In the genomic region with DNA sequence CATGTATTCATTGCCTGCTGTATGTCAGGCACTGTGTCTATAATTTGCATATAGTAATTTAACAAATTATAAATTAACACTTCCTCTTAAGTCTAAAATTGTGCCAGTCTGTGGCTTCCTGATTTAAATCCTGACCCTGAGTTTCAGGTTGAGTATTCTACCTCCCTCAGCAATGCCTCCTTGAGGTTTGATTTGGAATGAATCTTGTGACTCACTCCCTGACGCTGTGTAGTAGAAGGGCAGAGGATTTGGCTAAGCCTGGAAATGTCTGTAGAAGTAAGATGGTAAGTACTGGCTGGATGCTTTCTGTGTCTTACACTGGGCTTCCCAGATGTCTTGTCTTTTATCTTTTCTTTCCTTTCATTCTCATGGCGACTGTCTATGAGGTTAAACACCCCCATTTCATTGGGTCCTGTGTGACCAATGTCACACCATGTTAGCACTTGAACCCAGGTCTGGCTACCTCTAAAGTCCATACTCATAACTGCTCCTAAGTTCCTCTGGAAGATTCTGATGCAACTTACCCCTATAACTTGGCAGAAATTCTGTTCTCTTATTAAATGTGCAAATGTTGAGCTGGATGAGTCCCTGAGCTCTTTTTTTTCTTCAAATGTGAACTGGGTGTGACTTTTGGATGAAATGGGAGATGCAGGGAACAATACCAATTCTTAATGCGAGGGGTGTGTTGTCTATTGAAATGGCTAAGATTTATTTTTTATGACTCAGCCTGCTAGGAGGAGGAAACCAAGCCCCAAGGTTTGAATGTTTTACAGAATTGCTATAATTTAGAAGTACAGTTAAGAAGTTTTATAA, we compare ENCODE assay signal across 8 cellular contexts. TPM values are rescaled to one million over a fixed set of nuclear protein-coding genes. Genes with fewer than 3 reads are reported as not detected.
DNase-seq lines count a peak whose midpoint lies in the region; ATAC-seq and TF ChIP-seq lines count a peak whose summit lies in the region.
"Had no signal": no experiment of that assay in that cellular context is flagged by ENCODE, and none has a peak within 500 bp of the region (broad histone marks: within the 10 kb centered on the region; RNA-seq: fewer than 3 reads in every experiment).

No MANE protein-coding gene starts in this region.

- H3K9me3 ChIP-seq in HAP-1 = no peaks in the 10 kb centered on the region
- no peaks in the 10 kb centered on the region for H3K9me3 ChIP-seq in Panc1 (ENCODE audit: control insufficient read depth, insufficient read depth, low read depth, low read length)
- H3K9me3 ChIP-seq in body of pancreas = no peaks in the 10 kb centered on the region

- H3K4me3 ChIP-seq in HAP-1 (no peak overlapping the region), Panc1 (ENCODE audit: low read depth in 2 of 2, low read length in 2 of 2) (no peak overlapping the region), body of pancreas (no peak overlapping the region)

- no peaks in the 10 kb centered on the region for H3K36me3 Mint-ChIP-seq in stimulated activated memory B cell treated with anti-CD40 and anti-IgM and Interleukin-4, amounts not matched to agents 10 μg/mL and 1 μg/mL and 100 μg/mL, for 72 hours

- H3K9me3 Mint-ChIP-seq in stimulated activated memory B cell treated with anti-CD40 and anti-IgM and Interleukin-4, amounts not matched to agents 10 μg/mL and 1 μg/mL and 100 μg/mL, for 72 hours = no peaks in the 10 kb centered on the region

- peak; percentile 36 to 74 for DNase-seq in HAP-1 (ENCODE audit: low spot score in 2 of 2)
- DNase-seq in Panc1 (ENCODE audit: low read depth, low spot score) = no peak
- DNase-seq in fibroblast of peridontal ligament (ENCODE audit: extremely low read depth) = peak; percentile 90
- no peak for DNase-seq in NCI-H524 treated with DMSO at 0.1 percent for 48 hours (lab: John Stamatoyannopoulos, UW)
- DNase-seq in body of pancreas = no peak
- DNase-seq in posterior vena cava (ENCODE audit: low spot score) = no peak
- DNase-seq: stimulated activated CD4-positive, alpha-beta T cell treated with anti-CD3 and anti-CD28 coated beads, Interleukin-4, amount 100 ng/mL, for 1 hour had no signal

- H3K36me3 ChIP-seq in HAP-1 (replicated peaks) = no peaks in the 10 kb centered on the region
- 0 out of 2 replicates have a peak, but pooled peaks cover 2% of the 10 kb centered on the region for H3K36me3 ChIP-seq in Panc1 (ENCODE audit: control insufficient read depth, insufficient read depth, low read length)
- H3K36me3 ChIP-seq in body of pancreas (replicated peaks in 1 of 2; ENCODE audit: insufficient read depth in 1 of 2, low read depth in 2 of 2) = no peaks in the 10 kb centered on the region

- H3K27me3 Mint-ChIP-seq in stimulated activated memory B cell treated with anti-CD40 and anti-IgM and Interleukin-4, amounts not matched to agents 10 μg/mL and 1 μg/mL and 100 μg/mL, for 72 hours = no peaks in the 10 kb centered on the region

- in situ Hi-C loops in HAP-1 (cut with MboI; ENCODE audit: low sequenced_read_pairs) (no loop called here), Panc1 (cut with HindIII; ENCODE audit: low pct_unique_long_range_greater_than_20kb, low sequenced_read_pairs) (no loop called here)

- CTCF ChIA-PET in Panc1 (lab: Charles Lee) = no interaction called here

- H3K4me1 ChIP-seq in HAP-1 (peaks cover 15% of the 10 kb centered on the region), Panc1 (ENCODE audit: control insufficient read depth, insufficient read depth, low read length) (peaks cover 19% of the 10 kb centered on the region), body of pancreas (no peaks in the 10 kb centered on the region)

- POLR2A ChIA-PET in Panc1 (lab: Charles Lee) = interaction anchor here (0.6 kb wide), 1 partner anchor 158 kb away, joined by 5 read pairs; no protein-coding TSS in a partner anchor

- TF ChIP-seq POLR2A in body of pancreas (IDR thresholded peaks at IDR 0.05) = no peak

- H3K4me3 Mint-ChIP-seq in stimulated activated memory B cell treated with anti-CD40 and anti-IgM and Interleukin-4, amounts not matched to agents 10 μg/mL and 1 μg/mL and 100 μg/mL, for 72 hours = no peak overlapping the region

- intact Hi-C loops in Panc1 (cut with micrococcal nuclease; ENCODE audit: unreplicated experiment) = no loop called here
- intact Hi-C loops in body of pancreas (cut with DNase I) = no loop called here
- intact Hi-C loops in posterior vena cava (cut with DNase I) = no loop called here

- ATAC-seq in Panc1 (0 out of 2 replicates have a peak, but pooled peaks have one; percentile 43), body of pancreas (no peak)
- peak; percentile 31 for ATAC-seq in stimulated activated memory B cell treated with anti-CD40 and anti-IgM and Interleukin-4, amounts not matched to agents 10 μg/mL and 1 μg/mL and 100 μg/mL, for 72 hours

- no TSS peak for BruUV-seq in Panc1 (replicated peaks; lab: Mats Ljungman, UMichigan)

- H3K27ac ChIP-seq in Panc1 (ENCODE audit: low read length) = no peak overlapping the region
- no peak overlapping the region for H3K27ac ChIP-seq in body of pancreas

- H3K4me1 Mint-ChIP-seq in stimulated activated memory B cell treated with anti-CD40 and anti-IgM and Interleukin-4, amounts not matched to agents 10 μg/mL and 1 μg/mL and 100 μg/mL, for 72 hours = no peaks in the 10 kb centered on the region

- WGBS in body of pancreas, 2 donors = 76% methylated on average over 3 of the region's 3 CpGs

- H3K27me3 ChIP-seq in HAP-1 (ENCODE audit: low read depth) = no peaks in the 10 kb centered on the region
- H3K27me3 ChIP-seq in Panc1 (ENCODE audit: control insufficient read depth, insufficient read depth, low read length) = no peaks in the 10 kb centered on the region
- no peaks in the 10 kb centered on the region for H3K27me3 ChIP-seq in body of pancreas

- TF ChIP-seq CTCF in Panc1 (IDR thresholded peaks at IDR 0.05) (no peak; the same call in 1 of the 2 replicates), body of pancreas (IDR thresholded peaks at IDR 0.05) (no peak)

- H3K27ac Mint-ChIP-seq in stimulated activated memory B cell treated with anti-CD40 and anti-IgM and Interleukin-4, amounts not matched to agents 10 μg/mL and 1 μg/mL and 100 μg/mL, for 72 hours = no peak overlapping the region

RNA-seq across cellular contexts. Expression of a gene that starts 48.5 kb away (rescaled TPM):
- total RNA-seq in Panc1 (2021; ENCODE audit: unreplicated experiment) (39.7 TPM), body of pancreas (1 to 10 TPM; 3.9 to 5.3 TPM), posterior vena cava (1 to 10 TPM; 2.5 to 4.9 TPM)
- 19.4 TPM for polyA plus RNA-seq in Panc1 (2012; ENCODE audit: insufficient read length)

Comparison
In these comparisons a context has a peak if more than half of its experiments do, and no peak if none do; other contexts are left out.
1. DNase-seq: peak in HAP-1 (2 of 2) and fibroblast of peridontal ligament (single experiment); none in Panc1 (single experiment), NCI-H524 treated with DMSO at 0.1 percent for 48 hours (single experiment), body of pancreas (0 of 4) and posterior vena cava (single experiment).